In genomic region chr19:14310055-14310454, GRCh38 we compare ENCODE assay signal across 25 cellular contexts.
DNase-seq lines count a peak whose midpoint lies in the region; ATAC-seq lines count a peak whose summit lies in the region.
"Had no signal": no experiment of that assay in that cellular context is flagged by ENCODE, and none has a peak within 500 bp of the region (broad histone marks: within the 10 kb centered on the region; RNA-seq: fewer than 3 reads in every experiment).

No MANE protein-coding gene starts in this region.

- H3K27ac Mint-ChIP-seq in stimulated activated naive CD8-positive, alpha-beta T cell treated with anti-CD3 and anti-CD28 coated beads, Interleukin-15, amount 100 ng/mL, for 72 hours = peak overlapping the region; percentile 51 to 58
- H3K27ac Mint-ChIP-seq: HFFc6, T-helper 17 cell had no signal

- no peaks in the 10 kb centered on the region for H3K9me3 Mint-ChIP-seq in stimulated activated naive CD8-positive, alpha-beta T cell treated with anti-CD3 and anti-CD28 coated beads, Interleukin-15, amount 100 ng/mL, for 72 hours
- H3K9me3 Mint-ChIP-seq: activated CD4-positive, alpha-beta T cell treated with anti-CD3 and anti-CD28 coated beads, Interleukin-2, amount 10 ng/mL, durations not matched to agents 7 days and 5 days had no signal

- ATAC-seq in stimulated activated naive CD8-positive, alpha-beta T cell treated with anti-CD3 and anti-CD28 coated beads, Interleukin-15, amount 100 ng/mL, for 72 hours = peak; percentile 74
- no peak for ATAC-seq in stimulated activated naive CD8-positive, alpha-beta T cell treated with anti-CD3 and anti-CD28 coated beads, Interleukin-15, Interleukin-2, amounts not matched to agents 100 U/mL and 50 U/mL, for 24 hours
- ATAC-seq in GM19351 (IDR thresholded peaks at IDR 0.05; ENCODE audit: unreplicated experiment) = no peak
- ATAC-seq: A549, T-helper 17 cell had no signal

- peaks cover 13% of the 10 kb centered on the region for H3K4me1 Mint-ChIP-seq in stimulated activated naive CD8-positive, alpha-beta T cell treated with anti-CD3 and anti-CD28 coated beads, Interleukin-15, amount 100 ng/mL, for 72 hours
- H3K4me1 Mint-ChIP-seq: brain had no signal

- no peak for DNase-seq in stimulated activated naive CD8-positive, alpha-beta T cell treated with anti-CD3 and anti-CD28 coated beads, Interleukin-15, amount 100 ng/mL, for 72 hours
- no peak for DNase-seq in stimulated activated naive CD8-positive, alpha-beta T cell treated with anti-CD3 and anti-CD28 coated beads, Interleukin-15, Interleukin-2, amounts not matched to agents 100 U/mL and 50 U/mL, for 24 hours
- DNase-seq in NOMO-1 (lab: John Stamatoyannopoulos, UW; ENCODE audit: unreplicated experiment in 2 of 2) (peak; percentile 56 to 79), fibroblast of peridontal ligament (ENCODE audit: extremely low read depth) (peak; percentile 67), NCI-H748 (lab: John Stamatoyannopoulos, UW; ENCODE audit: unreplicated experiment) (no peak), medulla oblongata (ENCODE audit: extremely low spot score) (no peak), dermis blood vessel endothelial cell (no peak)
- DNase-seq: activated CD4-positive, alpha-beta T cell treated with anti-CD3 and anti-CD28 coated beads, Interleukin-2, amount 10 ng/mL, durations not matched to agents 7 days and 5 days; activated CD8-positive, alpha-beta memory T cell treated with anti-CD3 and anti-CD28 coated beads, Interleukin-2, amount 50 U/mL, for 4 hours; activated effector memory CD4-positive, alpha-beta T cell treated with anti-CD3 and anti-CD28 coated beads, Interleukin-2, amount 50 U/mL, for 16 hours; effector memory CD4-positive, alpha-beta T cell; esophagus squamous epithelium; HFFc6; kidney glomerular epithelial cell; NCI-H1048; NCI-H187; NCI-H774; PC-9; SHP77; stimulated activated CD4-positive, alpha-beta T cell treated with anti-CD3 and anti-CD28 coated beads, Interleukin-4, amount 100 ng/mL, for 4 hours; T-helper 17 cell; upper lobe of left lung had no signal

- no peaks in the 10 kb centered on the region for H3K27me3 Mint-ChIP-seq in stimulated activated naive CD8-positive, alpha-beta T cell treated with anti-CD3 and anti-CD28 coated beads, Interleukin-15, amount 100 ng/mL, for 72 hours
- H3K27me3 Mint-ChIP-seq: activated CD4-positive, alpha-beta T cell treated with anti-CD3 and anti-CD28 coated beads, Interleukin-2, amount 10 ng/mL, durations not matched to agents 7 days and 5 days; T-helper 17 cell had no signal

- peak overlapping the region in 1 of 2 donors; percentile 35 for H3K4me3 Mint-ChIP-seq in stimulated activated naive CD8-positive, alpha-beta T cell treated with anti-CD3 and anti-CD28 coated beads, Interleukin-15, amount 100 ng/mL, for 72 hours
- H3K4me3 Mint-ChIP-seq: activated CD4-positive, alpha-beta T cell treated with anti-CD3 and anti-CD28 coated beads, Interleukin-2, amount 10 ng/mL, durations not matched to agents 7 days and 5 days; brain; HFFc6; T-helper 17 cell had no signal

Comparison
In these comparisons a context has a peak if more than half of its experiments do, and no peak if none do; other contexts are left out.
1. DNase-seq: peak in NOMO-1 (2 of 2) and fibroblast of peridontal ligament (single experiment); none in stimulated activated naive CD8-positive, alpha-beta T cell treated with anti-CD3 and anti-CD28 coated beads, Interleukin-15, amount 100 ng/mL, for 72 hours (0 of 2), stimulated activated naive CD8-positive, alpha-beta T cell treated with anti-CD3 and anti-CD28 coated beads, Interleukin-15, Interleukin-2, amounts not matched to agents 100 U/mL and 50 U/mL, for 24 hours (single experiment), NCI-H748 (single experiment), medulla oblongata (single experiment) and dermis blood vessel endothelial cell (single experiment).